15 cellular contexts compared by ENCODE assay signal in the genomic region with DNA sequence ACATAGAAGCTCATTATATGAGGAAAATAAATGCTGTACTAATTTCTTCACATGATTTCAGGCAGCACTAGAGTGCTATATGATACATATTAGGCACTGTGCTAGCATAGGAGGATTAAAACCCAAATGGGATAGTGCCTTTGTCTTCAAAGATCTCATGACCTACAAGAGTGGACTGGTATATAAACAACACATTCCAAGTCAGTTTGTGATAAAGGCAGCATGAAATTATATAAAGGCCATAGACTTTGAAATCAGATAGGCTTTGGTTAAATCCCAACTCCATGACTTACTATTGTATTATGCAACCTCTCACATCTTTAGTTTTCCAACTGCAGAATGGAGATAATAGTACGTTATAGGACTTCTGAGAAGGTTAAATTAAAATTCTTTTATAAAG.
DNase-seq lines count a peak whose midpoint lies in the region; ATAC-seq and TF ChIP-seq lines count a peak whose summit lies in the region.
"Had no signal": no experiment of that assay in that cellular context is flagged by ENCODE, and none has a peak within 500 bp of the region (broad histone marks: within the 10 kb centered on the region; RNA-seq: fewer than 3 reads in every experiment).

No MANE protein-coding gene starts in this region.

- no peaks in the 10 kb centered on the region for H3K36me3 Mint-ChIP-seq in effector memory CD8-positive, alpha-beta T cell (ENCODE audit: insufficient read depth)
- H3K36me3 Mint-ChIP-seq in nephron progenitor cell (ENCODE audit: low read depth): peaks cover 11% of the 10 kb centered on the region
- H3K36me3 Mint-ChIP-seq in Calu3 (ENCODE audit: insufficient read depth, unreplicated experiment): no peaks in the 10 kb centered on the region

- no peaks in the 10 kb centered on the region for H3K9me3 ChIP-seq in PC-3 (ENCODE audit: low read length)
- no peaks in the 10 kb centered on the region for H3K9me3 ChIP-seq in right lobe of liver
- H3K9me3 ChIP-seq: thyroid gland had no signal

- intact Hi-C loops in PC-3 (cut with micrococcal nuclease) (no loop called here), right lobe of liver (cut with DNase I) (no loop called here), Calu3 (cut with micrococcal nuclease; ENCODE audit: unreplicated experiment) (no loop called here)

- peak overlapping the region; percentile 7 to 21 for H3K27ac Mint-ChIP-seq in effector memory CD8-positive, alpha-beta T cell
- peak overlapping the region; percentile 38 for H3K27ac Mint-ChIP-seq in nephron progenitor cell
- no peak overlapping the region for H3K27ac Mint-ChIP-seq in Calu3 (ENCODE audit: unreplicated experiment)
- H3K27ac Mint-ChIP-seq: activated T-cell treated with anti-CD3 and anti-CD28 coated beads, Interleukin-2, amount 50 U/mL, for 24 hours had no signal

- H3K9me3 Mint-ChIP-seq in effector memory CD8-positive, alpha-beta T cell: no peaks in the 10 kb centered on the region
- H3K9me3 Mint-ChIP-seq in nephron progenitor cell: peaks cover 18% of the 10 kb centered on the region
- no peaks in the 10 kb centered on the region for H3K9me3 Mint-ChIP-seq in Calu3 (ENCODE audit: low read depth, unreplicated experiment)

- peak overlapping the region; percentile 64 for H3K27ac ChIP-seq in PC-3 (ENCODE audit: low read length)
- H3K27ac ChIP-seq in right lobe of liver: no peak overlapping the region
- H3K27ac ChIP-seq: thyroid gland had no signal

- POLR2A ChIA-PET in PC-3 (lab: Charles Lee; ENCODE audit: unreplicated experiment): interaction anchor here (0.6 to 0.7 kb wide), 2 partner anchors 181 to 833 kb away, joined by 3 to 6 read pairs; no protein-coding TSS in a partner anchor

- ATAC-seq in PC-3 (peak; percentile 5), right lobe of liver (no peak), omental fat pad (ENCODE audit: low FRiP score) (no peak)
- no peak for ATAC-seq in effector memory CD8-positive, alpha-beta T cell (replicated peaks)
- ATAC-seq: GM12878 had no signal

- H3F3A ChIP-seq in PC-3 (ENCODE audit: low read length, unreplicated experiment): no peaks in the 10 kb centered on the region

- no peaks in the 10 kb centered on the region for H3K79me2 ChIP-seq in PC-3 (ENCODE audit: low read length)

- H3K4me2 ChIP-seq in PC-3 (ENCODE audit: low read length): peak overlapping the region; percentile 87

- TF ChIP-seq POLR2A in right lobe of liver (IDR thresholded peaks at IDR 0.05): no peak

- CTCF ChIA-PET in PC-3 (lab: Charles Lee) (no interaction called here), Calu3 (lab: Charles Lee) (no interaction called here)

- H3K27me3 Mint-ChIP-seq in effector memory CD8-positive, alpha-beta T cell: no peaks in the 10 kb centered on the region
- peaks cover 2% of the 10 kb centered on the region for H3K27me3 Mint-ChIP-seq in nephron progenitor cell (ENCODE audit: low read depth, poor library complexity)
- no peaks in the 10 kb centered on the region for H3K27me3 Mint-ChIP-seq in Calu3 (ENCODE audit: unreplicated experiment)
- H3K27me3 Mint-ChIP-seq: activated T-cell treated with anti-CD3 and anti-CD28 coated beads, Interleukin-2, amount 50 U/mL, for 24 hours had no signal

- H2AFZ ChIP-seq in PC-3 (ENCODE audit: low read length): no peak overlapping the region

- H3K4me3 ChIP-seq in PC-3 (ENCODE audit: low read length) (no peak overlapping the region), right lobe of liver (no peak overlapping the region)
- H3K4me3 ChIP-seq: GM12878, thyroid gland had no signal

- WGBS in right lobe of liver (ENCODE audit: insufficient coverage, low coverage, low lambda C conversion rate, missing lambda C conversion rate): 55% methylated on average over 1 of the region's 1 CpG

- H3K27me3 ChIP-seq in PC-3 (ENCODE audit: low read length) (no peaks in the 10 kb centered on the region), right lobe of liver (no peaks in the 10 kb centered on the region)
- H3K27me3 ChIP-seq: thyroid gland had no signal

- H3K9ac ChIP-seq in PC-3 (ENCODE audit: low read length): no peak overlapping the region

- no peaks in the 10 kb centered on the region for H3K4me1 Mint-ChIP-seq in effector memory CD8-positive, alpha-beta T cell (ENCODE audit: low read depth in 2 of 2)
- peaks cover 22% of the 10 kb centered on the region for H3K4me1 Mint-ChIP-seq in nephron progenitor cell
- H3K4me1 Mint-ChIP-seq in Calu3 (ENCODE audit: low read depth, unreplicated experiment): peaks cover 8% of the 10 kb centered on the region

- H4K20me1 ChIP-seq in PC-3 (ENCODE audit: low read length): no peaks in the 10 kb centered on the region

- DNase-seq in AG08395 (ENCODE audit: low spot score): peak; percentile 4
- peak; percentile 19 for DNase-seq in PC-3
- no peak for DNase-seq in effector memory CD8-positive, alpha-beta T cell
- DNase-seq in nephron progenitor cell: no peak
- no peak for DNase-seq in ureter (ENCODE audit: low spot score)
- DNase-seq in right lobe of liver: no peak
- DNase-seq in Calu3: no peak
- no peak for DNase-seq in omental fat pad (ENCODE audit: low spot score)
- DNase-seq: activated CD4-positive, alpha-beta T cell treated with anti-CD3 and anti-CD28 coated beads for 4 hours; activated T-cell treated with anti-CD3 and anti-CD28 coated beads, Interleukin-2, amount 50 U/mL, for 24 hours; AML-193; head of caudate nucleus; NCI-H1092 treated with DMSO at 0.1 percent for 48 hours; thyroid gland had no signal

- no peaks in the 10 kb centered on the region for H3K36me3 ChIP-seq in PC-3 (ENCODE audit: low read depth, low read length)
- no peaks in the 10 kb centered on the region for H3K36me3 ChIP-seq in right lobe of liver
- H3K36me3 ChIP-seq: thyroid gland had no signal

- BruUV-seq in PC-3 (replicated peaks; lab: Mats Ljungman, UMichigan) (no TSS peak), Calu3 (replicated peaks; lab: Mats Ljungman, UMichigan) (no TSS peak)

- peaks cover 20% of the 10 kb centered on the region for H3K4me1 ChIP-seq in PC-3 (ENCODE audit: insufficient read depth, low read length)
- no peaks in the 10 kb centered on the region for H3K4me1 ChIP-seq in right lobe of liver

- TF ChIP-seq CTCF in PC-3 (conservative IDR thresholded peaks at IDR 0.05; ENCODE audit: low read depth, low read length): no peak
- TF ChIP-seq CTCF in nephron progenitor cell (IDR thresholded peaks at IDR 0.05): no peak
- no peak for TF ChIP-seq CTCF in right lobe of liver (IDR thresholded peaks at IDR 0.05)
- no peak for TF ChIP-seq CTCF in Calu3 (IDR thresholded peaks at IDR 0.05; ENCODE audit: unreplicated experiment)
- TF ChIP-seq CTCF in omental fat pad (IDR thresholded peaks at IDR 0.05): no peak

- no peak overlapping the region for H3K4me3 Mint-ChIP-seq in effector memory CD8-positive, alpha-beta T cell
- H3K4me3 Mint-ChIP-seq in nephron progenitor cell (no peak overlapping the region), Calu3 (ENCODE audit: low read depth, unreplicated experiment) (no peak overlapping the region)
- H3K4me3 Mint-ChIP-seq: activated T-cell treated with anti-CD3 and anti-CD28 coated beads, Interleukin-2, amount 50 U/mL, for 24 hours had no signal

- no peaks in the 10 kb centered on the region for H3K9me2 ChIP-seq in PC-3 (replicated peaks; ENCODE audit: low read length)

Comparison
In these comparisons a context has a peak if more than half of its experiments do, and no peak if none do; other contexts are left out.
1. DNase-seq: peak in AG08395 (single experiment) and PC-3 (single experiment); none in effector memory CD8-positive, alpha-beta T cell (0 of 3), nephron progenitor cell (single experiment), ureter (single experiment), right lobe of liver (0 of 3), Calu3 (single experiment) and omental fat pad (single experiment).